In the genomic region with DNA sequence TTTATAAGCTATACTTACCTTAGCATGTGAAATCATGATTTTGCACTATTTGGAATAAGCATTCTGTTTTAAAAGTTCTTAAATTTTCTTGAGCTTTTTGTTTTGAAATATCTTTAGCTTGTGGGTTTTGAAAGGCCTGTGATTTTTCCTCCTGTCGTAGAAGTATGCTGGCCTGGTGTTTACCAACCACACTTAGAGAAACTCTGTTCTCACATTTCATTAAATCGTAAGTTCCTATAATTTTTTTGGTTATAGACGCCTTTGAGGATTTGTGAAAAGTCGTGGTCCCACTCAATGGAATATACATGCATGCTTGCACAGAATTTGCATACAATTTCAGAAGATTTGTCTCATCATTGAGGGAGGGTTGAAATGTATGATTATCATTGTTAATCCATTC, we compare ENCODE assay signal across 17 cellular contexts.
DNase-seq lines count a peak whose midpoint lies in the region; ATAC-seq, FAIRE-seq and TF ChIP-seq lines count a peak whose summit lies in the region.
"Had no signal": no experiment of that assay in that cellular context is flagged by ENCODE, and none has a peak within 500 bp of the region (broad histone marks: within the 10 kb centered on the region; RNA-seq: fewer than 3 reads in every experiment).

No MANE protein-coding gene starts in this region.

- in situ Hi-C loops in astrocyte of the spinal cord (cut with HindIII; ENCODE audit: low sequenced_read_pairs): no loop called here

- 57 to 78% (median 67%) methylated on average over 4 of the region's 4 CpGs for WGBS in heart left ventricle, 4 donors

- DNase-seq in cardiac muscle cell (ENCODE audit: low read depth in 1 of 2, low spot score in 1 of 2) (peak in 1 of 2 donors; percentile 48), heart left ventricle (no peak), astrocyte of the spinal cord (ENCODE audit: low read depth, low spot score) (peak; percentile 48), tibial artery (no peak), dermis blood vessel endothelial cell (no peak)
- DNase-seq: activated CD4-positive, alpha-beta T cell treated with anti-CD3 and anti-CD28 coated beads, Interleukin-2, amount 50 U/mL, for 1 hour; BE2C; DMS79 treated with DMSO at 0.1 percent for 48 hours; NCI-H1092 treated with DMSO at 0.1 percent for 48 hours; SHP77 treated with DMSO at 0.1 percent for 48 hours; stimulated activated CD4-positive, alpha-beta T cell treated with anti-CD3 and anti-CD28 coated beads, Interleukin-4, amount 100 ng/mL, for 4 hours; T-helper 1 cell had no signal

- peak; percentile 56 for FAIRE-seq in islet of Langerhans (lab: Jason Lieb, UNC)

- peaks cover 3% of the 10 kb centered on the region for H3K36me3 ChIP-seq in cardiac muscle cell
- H3K36me3 ChIP-seq in heart left ventricle: peaks cover 0 to 10% (median 0%) of the 10 kb centered on the region in 9 donors
- no peaks in the 10 kb centered on the region for H3K36me3 ChIP-seq in tibial artery
- H3K36me3 ChIP-seq: BE2C, neural progenitor cell, tibial nerve had no signal

- peak overlapping the region; percentile 81 for H3K27ac ChIP-seq in cardiac muscle cell
- H3K27ac ChIP-seq in heart left ventricle: peak overlapping the region in 6 of 12 donors; percentile 20 to 66 (median 44)
- H3K27ac ChIP-seq in tibial artery: peak overlapping the region; percentile 69 to 77
- H3K27ac ChIP-seq: neural progenitor cell, tibial nerve had no signal

- H3K4me3 ChIP-seq in cardiac muscle cell (no peak overlapping the region), heart left ventricle (no peak overlapping the region), astrocyte of the spinal cord (ENCODE audit: low read depth, low read length) (no peak overlapping the region), tibial artery (no peak overlapping the region)
- H3K4me3 ChIP-seq: neural progenitor cell, tibial nerve had no signal

- intact Hi-C loops in heart left ventricle (cut with DNase I) (no loop called here), tibial artery (cut with DNase I; ENCODE audit: low total_unique reads) (no loop called here)

- TF ChIP-seq CTCF in cardiac muscle cell (IDR thresholded peaks at IDR 0.05; ENCODE audit: low read depth, low read length) (no peak), heart left ventricle (IDR thresholded peaks at IDR 0.05) (no peak), astrocyte of the spinal cord (IDR thresholded peaks at IDR 0.05; ENCODE audit: low read depth, low read length) (no peak), tibial artery (IDR thresholded peaks at IDR 0.05) (no peak)

- ATAC-seq in heart left ventricle (no peak), GM19452 (IDR thresholded peaks at IDR 0.05; ENCODE audit: unreplicated experiment) (no peak), GM18909 (IDR thresholded peaks at IDR 0.05; ENCODE audit: poor library complexity, unreplicated experiment) (no peak)

- H3K4me1 ChIP-seq in cardiac muscle cell (ENCODE audit: low read depth) (peaks cover 43% of the 10 kb centered on the region), heart left ventricle (peaks cover 0 to 77% (median 46%) of the 10 kb centered on the region in 12 donors), tibial artery (peaks cover 0 to 78% (median 44%) of the 10 kb centered on the region in 4 donors)
- H3K4me1 ChIP-seq: neural progenitor cell had no signal

- no peaks in the 10 kb centered on the region for H3K27me3 ChIP-seq in cardiac muscle cell
- H3K27me3 ChIP-seq in heart left ventricle: no peaks in the 10 kb centered on the region
- no peaks in the 10 kb centered on the region for H3K27me3 ChIP-seq in tibial artery
- H3K27me3 ChIP-seq: BE2C, neural progenitor cell, tibial nerve had no signal

- no peak for TF ChIP-seq POLR2A in heart left ventricle (IDR thresholded peaks at IDR 0.05)

- H3K9me3 ChIP-seq in cardiac muscle cell (ENCODE audit: low read depth) (no peaks in the 10 kb centered on the region), heart left ventricle (peaks cover 0 to 5% (median 0%) of the 10 kb centered on the region in 12 donors), tibial artery (no peaks in the 10 kb centered on the region)
- H3K9me3 ChIP-seq: BE2C, tibial nerve had no signal
